12 cellular contexts compared by ENCODE assay signal in genomic region chr1:233598891-233599541, GRCh38. TPM values are rescaled to one million over a fixed set of nuclear protein-coding genes. Genes with fewer than 3 reads are reported as not detected.
DNase-seq lines count a peak whose midpoint lies in the region; ATAC-seq, FAIRE-seq and TF ChIP-seq lines count a peak whose summit lies in the region.
"Had no signal": no experiment of that assay in that cellular context is flagged by ENCODE, and none has a peak within 500 bp of the region (broad histone marks: within the 10 kb centered on the region; RNA-seq: fewer than 3 reads in every experiment).

No MANE protein-coding gene starts in this region.

- H3K4me1 ChIP-seq in GM12878 (ENCODE audit: control insufficient read depth, insufficient read depth, low read length) (peaks cover 30% of the 10 kb centered on the region), thyroid gland (peaks cover 4 to 6% of the 10 kb centered on the region in 2 donors)

- no peaks in the 10 kb centered on the region for H3K79me2 ChIP-seq in GM12878 (ENCODE audit: control insufficient read depth, insufficient read depth, low read length)

- SMC1A ChIA-PET in GM12878 (lab: Charles Lee; ENCODE audit: uncharacterized antibody, unreplicated experiment), result interaction anchor here (1.0 to 7.1 kb wide), 21 partner anchors 8 to 158 kb away, joined by 3 to 39 read pairs (median 6); partner anchors contain the start of gene KCNK1

- H4K20me1 ChIP-seq in GM12878 (ENCODE audit: control insufficient read depth, insufficient read depth), result no peaks in the 10 kb centered on the region

- peak; percentile 94 to 98 for TF ChIP-seq EP300 in GM12878 (IDR thresholded peaks at IDR 0.05; ENCODE audit: borderline replicate concordance in 1 of 2, control insufficient read depth in 1 of 2, low read depth in 2 of 2, low read length in 2 of 2)

- RAD21 ChIA-PET in GM12878 (lab: Charles Lee; ENCODE audit: unreplicated experiment), result interaction anchor here (0.9 to 6.0 kb wide), 16 partner anchors 10 to 158 kb away, joined by 3 to 69 read pairs (median 6); partner anchors contain the start of gene KCNK1

- H3K36me3 ChIP-seq in GM12878 (ENCODE audit: control insufficient read depth in 2 of 2, insufficient read depth in 2 of 2, low read length in 1 of 2), result no peaks in the 10 kb centered on the region
- no peaks in the 10 kb centered on the region for H3K36me3 ChIP-seq in thyroid gland
- H3K36me3 ChIP-seq: cardiac muscle cell, thoracic aorta had no signal

- 2% methylated on average over 8 of the region's 8 CpGs for WGBS in GM12878 (ENCODE audit: insufficient coverage, insufficient replicate concordance, low lambda C conversion rate, missing lambda C conversion rate)
- 53 to 54% methylated on average over 8 of the region's 8 CpGs for WGBS in thyroid gland, 2 donors

- no TSS peak for BruUV-seq in GM12878 (replicated peaks; lab: Mats Ljungman, UMichigan)

- H3K27ac ChIP-seq in GM12878 (ENCODE audit: control insufficient read depth, insufficient read depth), result peak overlapping the region; percentile 96
- H3K27ac ChIP-seq in thyroid gland, result peak overlapping the region in 1 of 3 donors; percentile 32
- H3K27ac ChIP-seq: cardiac muscle cell, thoracic aorta had no signal

- no peak for TF ChIP-seq RAD21 in GM12878 (IDR thresholded peaks at IDR 0.05; ENCODE audit: insufficient read depth, low read depth, low read length)

- H3K4me3 ChIP-seq in GM12878, result peak overlapping the region; percentile 33; the same call in 1 of the 2 replicates
- H3K4me3 ChIP-seq in thyroid gland (replicated peaks in 1 of 3), result no peak overlapping the region
- H3K4me3 ChIP-seq: cardiac muscle cell, thoracic aorta had no signal

- CTCF ChIA-PET in GM12878 (lab: Yijun Ruan, JAX), result interaction anchor here (1.0 to 5.6 kb wide), 8 partner anchors 16 to 192 kb away, joined by 3 to 24 read pairs (median 5); no protein-coding TSS in a partner anchor

- peak overlapping the region; percentile 96 for H3K4me2 ChIP-seq in GM12878 (ENCODE audit: control insufficient read depth, insufficient read depth)

- peak; percentile 89 for ATAC-seq in GM18861 (IDR thresholded peaks at IDR 0.05; ENCODE audit: unreplicated experiment)
- ATAC-seq in GM21367 (IDR thresholded peaks at IDR 0.05; ENCODE audit: unreplicated experiment), result peak; percentile 84
- ATAC-seq in HG03139 (IDR thresholded peaks at IDR 0.05; ENCODE audit: unreplicated experiment), result peak; percentile 75
- peak; percentile 82 for ATAC-seq in GM12878

- TF ChIP-seq CTCF in GM12878 (IDR thresholded peaks at IDR 0.05 in 2 of 3, conservative IDR thresholded peaks at IDR 0.05 in 1 of 3; ENCODE audit: control insufficient read depth in 2 of 3, extremely low read depth in 1 of 3, insufficient read depth in 1 of 3, low read depth in 3 of 3, low read length in 3 of 3) (no peak), thyroid gland (IDR thresholded peaks at IDR 0.05) (no peak)

- intact Hi-C loops in GM12878 (cut with micrococcal nuclease; ENCODE audit: unreplicated experiment) (loop anchor here (1.0 to 2.0 kb wide), 5 partner anchors 15 to 192 kb away; partner anchors contain the start of gene KCNK1), thyroid gland (cut with DNase I) (no loop called here)

- DNase-seq in GM12878 (ENCODE audit: low read depth, low spot score) (peak; percentile 76), hepatic stellate cell (ENCODE audit: low spot score) (no peak), EL (no peak), thyroid gland (no peak)
- DNase-seq: NCI-H1930, retina, T1000 had no signal

- H3K27me3 ChIP-seq in GM12878 (replicated peaks in 1 of 2; ENCODE audit: control insufficient read depth in 2 of 2, insufficient read depth in 2 of 2, low read length in 1 of 2) (no peaks in the 10 kb centered on the region), thyroid gland (no peaks in the 10 kb centered on the region)
- H3K27me3 ChIP-seq: cardiac muscle cell had no signal

- FAIRE-seq in GM12878 (lab: Jason Lieb, UNC), result peak; percentile 75

- peak overlapping the region; percentile 67 for H3K9ac ChIP-seq in GM12878 (ENCODE audit: control insufficient read depth, insufficient read depth, low read length)

- no peaks in the 10 kb centered on the region; the same call in 2 of the 3 replicates for H3K9me3 ChIP-seq in GM12878 (replicated peaks; ENCODE audit: control insufficient read depth, insufficient read depth, low read length)
- no peaks in the 10 kb centered on the region for H3K9me3 ChIP-seq in thyroid gland
- H3K9me3 ChIP-seq: thoracic aorta had no signal

- TF ChIP-seq POLR2A in GM12878 (IDR thresholded peaks at IDR 0.05; ENCODE audit: low read depth, low read length), result no peak
- no peak for TF ChIP-seq POLR2A in thyroid gland (IDR thresholded peaks at IDR 0.05)

- POLR2A ChIA-PET in GM12878 (lab: Charles Lee), result interaction anchor here (0.5 to 5.3 kb wide), 10 partner anchors 11 to 951 kb away, joined by 3 to 27 read pairs (median 4); partner anchors contain the start of gene KCNK1

- in situ Hi-C loops in GM12878 (cut with MboI), result no loop called here

- H2AFZ ChIP-seq in GM12878 (ENCODE audit: control insufficient read depth, low read depth, low read length), result peak overlapping the region; percentile 45

TF ChIP-seq in GM12878, 131 proteins besides CTCF, POLR2A, EP300 and RAD21 (continues in another document):
- TF ChIP-seq SUZ12 (IDR thresholded peaks at IDR 0.05; ENCODE audit: unreplicated experiment) (no peak), GABPA (IDR thresholded peaks at IDR 0.05; ENCODE audit: low read depth) (peak; percentile 63; the same call in 1 of the 2 replicates), BCL3 (IDR thresholded peaks at IDR 0.05; ENCODE audit: borderline replicate concordance, insufficient read depth, low read depth, low read length, poor library complexity, severe bottlenecking) (peak; percentile 75), NFYA (IDR thresholded peaks at IDR 0.05; ENCODE audit: borderline replicate concordance, low read depth, low read length) (no peak), CHD2 (IDR thresholded peaks at IDR 0.05; ENCODE audit: borderline replicate concordance, low read depth, low read length) (peak; percentile 73), SMAD1 (IDR thresholded peaks at IDR 0.05; ENCODE audit: low read depth, partially characterized antibody) (peak; percentile 45), FOS (IDR thresholded peaks at IDR 0.05; ENCODE audit: borderline replicate concordance, extremely low read depth, insufficient read length) (no peak), POLR2AphosphoS2 (IDR thresholded peaks at IDR 0.05; ENCODE audit: low read depth, low read length) (no peak), ZNF24 (IDR thresholded peaks at IDR 0.05) (0 out of 2 replicates have a peak, but pooled peaks have one; percentile 21), E2F8 (IDR thresholded peaks at IDR 0.05; ENCODE audit: low read depth, partially characterized antibody) (peak; percentile 57), YY1 (IDR thresholded peaks at IDR 0.05; ENCODE audit: low read depth, low read length) (no peak), NR2C2 (IDR thresholded peaks at IDR 0.05; ENCODE audit: borderline replicate concordance, control insufficient read depth, insufficient read length, low read depth) (no peak), NBN (IDR thresholded peaks at IDR 0.05) (peak; percentile 70; the same call in 1 of the 2 replicates)

RNA-seq across cellular contexts. Expression of gene KCNK1, which starts 14.9 kb away (rescaled TPM):
- total RNA-seq in GM12878 (2013; cell fraction: nucleolus; rRNA removed), result 81.2 and 85.6 TPM in 2 replicates
- total RNA-seq in GM12878 (2014; rRNA removed) (14.2 and 15.0 TPM in 2 replicates), GM12878 (2014; rRNA removed; fragmentation: Illumina TruSeq; extraction: Trizol) (12.4 and 13.0 TPM in 2 replicates), GM12878 (2021) (17.0 and 18.6 TPM in 2 replicates), thyroid gland (1 to 10 TPM; 6.7 to 8.3 (median 7.6) TPM)
- 4.1 TPM for polyA plus RNA-seq in GM12878 (2011; ENCODE audit: low read depth)
- polyA plus RNA-seq in GM12878 (2011; rRNA removed) (27.6 and 28.4 TPM in 2 replicates), GM12878 (2014; fragmentation: Illumina TruSeq; extraction: Trizol) (10.6 and 12.3 TPM in 2 replicates), GM12878 (2014; fragmentation: Nextera tagmentation; extraction: Ambion mirVana) (10 to 100 TPM in 1 of 2 experiments, 1 to 10 TPM in 1; 9.4 to 14.6 TPM), GM12878 (2014; rRNA removed) (14.3 and 16.0 TPM in 2 replicates), GM12878 (2016; fragmentation: Nextera tagmentation; extraction: Ambion mirVana) (10 to 100 TPM; 15.6 to 18.6 TPM)
- 26.5 and 28.7 TPM in 2 replicates for polyA plus RNA-seq in GM12878 (2011; cell fraction: cytosol; rRNA removed)
- polyA plus RNA-seq in GM12878 (2011; cell fraction: nucleus; rRNA removed), result 20.3 and 25.4 TPM in 2 replicates
- 6.8 and 10.7 TPM in 2 replicates for polyA plus RNA-seq in GM12878 (2012)
- polyA minus RNA-seq in GM12878 (2011; rRNA and poly(A)+ RNA removed), result 36.1 and 43.6 TPM in 2 replicates
- polyA minus RNA-seq in GM12878 (2011; cell fraction: cytosol; rRNA and poly(A)+ RNA removed), result 18.0 and 18.2 TPM in 2 replicates
- 15.6 and 29.0 TPM in 2 replicates for polyA minus RNA-seq in GM12878 (2011; cell fraction: nucleus; rRNA and poly(A)+ RNA removed)
